In the genomic region with DNA sequence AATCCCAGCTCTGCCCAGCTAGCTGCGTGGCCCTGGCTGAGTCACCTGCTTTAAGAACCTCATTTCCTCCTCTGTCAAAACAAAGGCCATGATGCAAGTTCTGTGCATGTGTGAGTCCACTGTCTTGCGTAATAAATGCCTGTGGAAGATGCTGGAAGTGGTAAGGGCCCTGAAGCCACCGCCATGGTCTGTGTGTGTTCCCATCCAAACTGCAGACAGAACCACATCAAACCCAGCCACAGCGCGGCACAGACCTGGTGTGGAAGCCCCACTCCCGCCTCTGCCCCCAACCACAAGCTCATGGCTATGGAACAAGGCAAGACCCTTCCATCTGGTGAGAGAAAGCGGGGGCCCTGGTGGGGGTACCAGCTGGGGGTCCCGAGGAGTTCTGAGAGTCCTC, we compare ENCODE assay signal across 12 cellular contexts. TPM values are rescaled to one million over a fixed set of nuclear protein-coding genes. Genes with fewer than 3 reads are reported as not detected.
DNase-seq lines count a peak whose midpoint lies in the region; ATAC-seq and TF ChIP-seq lines count a peak whose summit lies in the region.
"Had no signal": no experiment of that assay in that cellular context is flagged by ENCODE, and none has a peak within 500 bp of the region (broad histone marks: within the 10 kb centered on the region; RNA-seq: fewer than 3 reads in every experiment).

No MANE protein-coding gene starts in this region.

- intact Hi-C loops in PC-3 (cut with micrococcal nuclease) = no loop called here

- ATAC-seq in PC-3 = no peak
- ATAC-seq in esophagus mucosa = peak; percentile 84
- no peak for ATAC-seq in stimulated activated naive B cell treated with anti-CD40 and anti-IgM and Interleukin-4, amounts not matched to agents 10 μg/mL and 1 μg/mL and 100 μg/mL, for 72 hours (replicated peaks)
- ATAC-seq in omental fat pad (ENCODE audit: low FRiP score) = no peak
- no peak for ATAC-seq in HG03432 (IDR thresholded peaks at IDR 0.05; ENCODE audit: unreplicated experiment)

- no peaks in the 10 kb centered on the region; the same call in 1 of the 2 replicates for H3K4me1 ChIP-seq in PC-3 (ENCODE audit: insufficient read depth, low read length)
- H3K4me1 ChIP-seq: colonic mucosa had no signal

- no peak overlapping the region for H3K9ac ChIP-seq in PC-3 (ENCODE audit: low read length)

- POLR2A ChIA-PET in PC-3 (lab: Charles Lee; ENCODE audit: unreplicated experiment) = no interaction called here

- H3K4me1 Mint-ChIP-seq in stimulated activated naive B cell treated with anti-CD40 and anti-IgM and Interleukin-4, amounts not matched to agents 10 μg/mL and 1 μg/mL and 100 μg/mL, for 72 hours = peaks cover 0 to 14% of the 10 kb centered on the region in 2 donors
- H3K4me1 Mint-ChIP-seq: activated CD4-positive, alpha-beta memory T cell treated with anti-CD3 and anti-CD28 coated beads, Interleukin-2, amount 10 ng/mL, durations not matched to agents 7 days and 5 days had no signal

- no peak overlapping the region for H2AFZ ChIP-seq in PC-3 (ENCODE audit: low read length)

- H3K36me3 ChIP-seq in PC-3 (ENCODE audit: low read depth, low read length) = no peaks in the 10 kb centered on the region
- H3K36me3 ChIP-seq: colonic mucosa had no signal

- no peak overlapping the region for H3K4me3 Mint-ChIP-seq in stimulated activated naive B cell treated with anti-CD40 and anti-IgM and Interleukin-4, amounts not matched to agents 10 μg/mL and 1 μg/mL and 100 μg/mL, for 72 hours
- H3K4me3 Mint-ChIP-seq: activated CD4-positive, alpha-beta memory T cell treated with anti-CD3 and anti-CD28 coated beads, Interleukin-2, amount 10 ng/mL, durations not matched to agents 7 days and 5 days had no signal

- CTCF ChIA-PET in PC-3 (lab: Charles Lee) = no interaction called here

- H3K4me2 ChIP-seq in PC-3 (ENCODE audit: low read length) = no peak overlapping the region

- H3K27me3 Mint-ChIP-seq in stimulated activated naive B cell treated with anti-CD40 and anti-IgM and Interleukin-4, amounts not matched to agents 10 μg/mL and 1 μg/mL and 100 μg/mL, for 72 hours = peaks cover 63 to 80% of the 10 kb centered on the region in 2 donors

- H3K9me3 ChIP-seq in PC-3 (ENCODE audit: low read length) = no peaks in the 10 kb centered on the region
- H3K9me3 ChIP-seq: colonic mucosa had no signal

- H3K27ac Mint-ChIP-seq in stimulated activated naive B cell treated with anti-CD40 and anti-IgM and Interleukin-4, amounts not matched to agents 10 μg/mL and 1 μg/mL and 100 μg/mL, for 72 hours = no peak overlapping the region
- H3K27ac Mint-ChIP-seq: activated CD4-positive, alpha-beta memory T cell treated with anti-CD3 and anti-CD28 coated beads, Interleukin-2, amount 10 ng/mL, durations not matched to agents 7 days and 5 days had no signal

- H3F3A ChIP-seq in PC-3 (ENCODE audit: low read length, unreplicated experiment) = no peaks in the 10 kb centered on the region

- H3K4me3 ChIP-seq in PC-3 (ENCODE audit: low read length) (no peak overlapping the region), skeletal muscle cell (ENCODE audit: low read depth, low read length) (no peak overlapping the region)
- H3K4me3 ChIP-seq: colonic mucosa had no signal

- TF ChIP-seq CTCF in PC-3 (conservative IDR thresholded peaks at IDR 0.05; ENCODE audit: low read depth, low read length) (no peak), omental fat pad (IDR thresholded peaks at IDR 0.05) (no peak)

- BruUV-seq in PC-3 (replicated peaks; lab: Mats Ljungman, UMichigan) = no TSS peak

- H3K36me3 Mint-ChIP-seq in stimulated activated naive B cell treated with anti-CD40 and anti-IgM and Interleukin-4, amounts not matched to agents 10 μg/mL and 1 μg/mL and 100 μg/mL, for 72 hours = peaks cover 0 to 3% of the 10 kb centered on the region in 2 donors

- peaks cover 5% of the 10 kb centered on the region for H3K27me3 ChIP-seq in PC-3 (ENCODE audit: low read length)

- no peak overlapping the region for H3K27ac ChIP-seq in PC-3 (ENCODE audit: low read length)
- H3K27ac ChIP-seq: colonic mucosa had no signal

- H4K20me1 ChIP-seq in PC-3 (ENCODE audit: low read length) = no peaks in the 10 kb centered on the region

- H3K9me3 Mint-ChIP-seq in stimulated activated naive B cell treated with anti-CD40 and anti-IgM and Interleukin-4, amounts not matched to agents 10 μg/mL and 1 μg/mL and 100 μg/mL, for 72 hours = peaks cover 0 to 3% of the 10 kb centered on the region in 2 donors
- H3K9me3 Mint-ChIP-seq: activated CD4-positive, alpha-beta memory T cell treated with anti-CD3 and anti-CD28 coated beads, Interleukin-2, amount 10 ng/mL, durations not matched to agents 7 days and 5 days had no signal

- no peaks in the 10 kb centered on the region for H3K79me2 ChIP-seq in PC-3 (ENCODE audit: low read length)

- H3K9me2 ChIP-seq in PC-3 (replicated peaks; ENCODE audit: low read length) = no peaks in the 10 kb centered on the region

- peak; percentile 46 for DNase-seq in NK-92 treated with Interleukin-12 subunit alpha and Interleukin-12 subunit beta, amount 100 ng/mL, for 24 hours (lab: John Stamatoyannopoulos, UW)
- DNase-seq in NK-92 (lab: John Stamatoyannopoulos, UW; ENCODE audit: unreplicated experiment) (no peak), PC-3 (peak; percentile 61), skeletal muscle cell (ENCODE audit: low read depth) (peak; percentile 79), omental fat pad (ENCODE audit: low spot score) (no peak)
- no peak for DNase-seq in stimulated activated naive B cell treated with anti-CD40 and anti-IgM and Interleukin-4, amounts not matched to agents 10 μg/mL and 1 μg/mL and 100 μg/mL, for 72 hours
- DNase-seq: 8988T; activated CD4-positive, alpha-beta memory T cell treated with anti-CD3 and anti-CD28 coated beads, Interleukin-2, amount 10 ng/mL, durations not matched to agents 7 days and 5 days; colonic mucosa; NCI-H526 treated with DMSO at 0.1 percent for 48 hours had no signal

RNA-seq across cellular contexts. Expression of a gene that starts 26.0 kb away (rescaled TPM):
- total RNA-seq in PC-3 (2014; rRNA removed) (0.22 and 2.0 TPM in 2 replicates), esophagus mucosa (not detected), omental fat pad (under 1 TPM in 1 of 4 donors, not detected in 3; 0.65 TPM)
- total RNA-seq: activated CD4-positive, alpha-beta memory T cell treated with anti-CD3 and anti-CD28 coated beads, Interleukin-2, amount 10 ng/mL, durations not matched to agents 7 days and 5 days had no signal

RNA-seq across cellular contexts. Expression of a gene that starts 41.0 kb away (rescaled TPM):
- 6.6 and 9.8 TPM in 2 replicates for total RNA-seq in PC-3 (2014; rRNA removed)
- total RNA-seq in esophagus mucosa = 5.6 TPM
- 10 to 100 TPM in 3 of 4 donors, 1 to 10 TPM in 1; 5.9 to 15.7 (median 13.3) TPM for total RNA-seq in omental fat pad

RNA-seq across cellular contexts. Expression of a gene that starts 48.5 kb away (rescaled TPM):
- total RNA-seq in PC-3 (2014; rRNA removed) (not detected in 2 replicates), esophagus mucosa (not detected), omental fat pad (not detected)
- total RNA-seq: activated CD4-positive, alpha-beta memory T cell treated with anti-CD3 and anti-CD28 coated beads, Interleukin-2, amount 10 ng/mL, durations not matched to agents 7 days and 5 days; colonic mucosa had no signal

Comparison
In these comparisons a context has a peak if more than half of its experiments do, and no peak if none do; other contexts are left out.
1. DNase-seq: peak in NK-92 treated with Interleukin-12 subunit alpha and Interleukin-12 subunit beta, amount 100 ng/mL, for 24 hours (single experiment), PC-3 (single experiment) and skeletal muscle cell (single experiment); none in NK-92 (single experiment), stimulated activated naive B cell treated with anti-CD40 and anti-IgM and Interleukin-4, amounts not matched to agents 10 μg/mL and 1 μg/mL and 100 μg/mL, for 72 hours (single experiment) and omental fat pad (single experiment).